ENCODE assay signal across 20 cellular contexts in genomic region chr11:1480191-1480554, GRCh38. TPM values are rescaled to one million over a fixed set of nuclear protein-coding genes. Genes with fewer than 3 reads are reported as not detected.
DNase-seq lines count a peak whose midpoint lies in the region; ATAC-seq and TF ChIP-seq lines count a peak whose summit lies in the region.
"Had no signal": no experiment of that assay in that cellular context is flagged by ENCODE, and none has a peak within 500 bp of the region (broad histone marks: within the 10 kb centered on the region; RNA-seq: fewer than 3 reads in every experiment).

No MANE protein-coding gene starts in this region.

- no peak for TF ChIP-seq EP300 in esophagus muscularis mucosa (IDR thresholded peaks at IDR 0.05)

- no peak for ATAC-seq in thoracic aorta (ENCODE audit: insufficient number of reproducible peaks, low FRiP score, low read depth)
- ATAC-seq in HG02798 (IDR thresholded peaks at IDR 0.05; ENCODE audit: poor library complexity, unreplicated experiment) = no peak
- no peak for ATAC-seq in Right ventricle myocardium superior (ENCODE audit: poor library complexity)
- ATAC-seq: CD8-positive, alpha-beta T cell; GM12878; HCT116 had no signal

- POLR2A ChIA-PET in RWPE1 (lab: Yijun Ruan, JAX; ENCODE audit: low non-redundant PET) = interaction anchor here (0.6 kb wide), 1 partner anchor 149 kb away, joined by 4 read pairs; no protein-coding TSS in a partner anchor

- H2AFZ ChIP-seq in osteoblast (ENCODE audit: low read length) = no peak overlapping the region

- peaks cover 19% of the 10 kb centered on the region for H3K79me2 ChIP-seq in osteoblast (ENCODE audit: insufficient read depth, low read length)

- intact Hi-C loops in esophagus muscularis mucosa (cut with DNase I) (no loop called here), Right ventricle myocardium superior (cut with DNase I) (no loop called here)

- H3K4me1 ChIP-seq in esophagus muscularis mucosa (peaks cover 63 to 81% (median 75%) of the 10 kb centered on the region in 4 donors), osteoblast (ENCODE audit: insufficient read depth, low read length) (no peaks in the 10 kb centered on the region), thoracic aorta (ENCODE audit: control insufficient read depth in 1 of 2, low read depth in 2 of 2) (peaks cover 50 to 67% of the 10 kb centered on the region in 2 donors)

- TF ChIP-seq CTCF in RWPE1 (conservative IDR thresholded peaks at IDR 0.05; ENCODE audit: low read depth) (no peak), esophagus muscularis mucosa (IDR thresholded peaks at IDR 0.05) (no peak), osteoblast (IDR thresholded peaks at IDR 0.05; ENCODE audit: extremely low read depth, low read depth, low read length) (no peak), thoracic aorta (IDR thresholded peaks at IDR 0.05) (no peak)

- CTCF ChIA-PET in RWPE1 (lab: Yijun Ruan, JAX) = interaction anchor here (0.6 kb wide), 3 partner anchors 19 to 512 kb away, joined by 3 to 4 read pairs (median 4); no protein-coding TSS in a partner anchor

- H4K20me1 ChIP-seq in osteoblast (ENCODE audit: insufficient read depth, low read length) = peaks cover 31% of the 10 kb centered on the region

- no peak for TF ChIP-seq POLR2A in esophagus muscularis mucosa (IDR thresholded peaks at IDR 0.05; ENCODE audit: low read depth)

- H3K9me3 ChIP-seq in esophagus muscularis mucosa = no peaks in the 10 kb centered on the region
- H3K9me3 ChIP-seq in osteoblast (ENCODE audit: low read depth, low read length) = no peaks in the 10 kb centered on the region
- H3K9me3 ChIP-seq in thoracic aorta = no peaks in the 10 kb centered on the region
- H3K9me3 ChIP-seq: BLaER1 had no signal

- 0 out of 2 replicates have a peak overlapping the region, but pooled peaks have one; percentile 26 for H3K27ac ChIP-seq in RWPE1
- peak overlapping the region; percentile 89 to 96 (median 92) for H3K27ac ChIP-seq in esophagus muscularis mucosa (replicated peaks in 1 of 4)
- H3K27ac ChIP-seq in osteoblast (ENCODE audit: low read depth, low read length) = no peak overlapping the region
- H3K27ac ChIP-seq in thoracic aorta = peak overlapping the region; percentile 96 to 99
- H3K27ac ChIP-seq: BLaER1 had no signal

- peaks cover 29 to 58% (median 55%) of the 10 kb centered on the region in 4 donors for H3K36me3 ChIP-seq in esophagus muscularis mucosa
- peaks cover 15% of the 10 kb centered on the region for H3K36me3 ChIP-seq in osteoblast (ENCODE audit: insufficient read depth, low read length)
- H3K36me3 ChIP-seq in thoracic aorta = peaks cover 51% of the 10 kb centered on the region

- WGBS in esophagus muscularis mucosa = 76% methylated on average over 13 of the region's 13 CpGs

- H3K4me2 ChIP-seq in osteoblast (ENCODE audit: insufficient read depth, low read length) = no peak overlapping the region
- H3K4me2 ChIP-seq: BLaER1 had no signal

- DNase-seq in RWPE1 (ENCODE audit: low spot score) (no peak), esophagus muscularis mucosa (ENCODE audit: extremely low spot score) (no peak), osteoblast (ENCODE audit: insufficient read length, low spot score, missing footprints) (peak; percentile 86), thoracic aorta (ENCODE audit: low spot score) (no peak), GF-D8 (lab: John Stamatoyannopoulos, UW) (no peak), epidermal melanocyte (ENCODE audit: insufficient read length, low spot score) (no peak), Right ventricle myocardium superior (no peak)
- DNase-seq: Calu3, GOT3, KBM-7, NCI-H1105, NCI-H510A, NCI-H774, OCI-M1, SHP77 treated with DMSO at 0.1 percent for 48 hours had no signal

- H3K27me3 ChIP-seq in esophagus muscularis mucosa (no peaks in the 10 kb centered on the region), osteoblast (ENCODE audit: insufficient read depth, low read length) (no peaks in the 10 kb centered on the region), thoracic aorta (replicated peaks; ENCODE audit: insufficient read depth) (no peaks in the 10 kb centered on the region)
- H3K27me3 ChIP-seq: BLaER1 had no signal

- H3K4me3 ChIP-seq in esophagus muscularis mucosa (no peak overlapping the region), osteoblast (ENCODE audit: insufficient read depth, low read length) (no peak overlapping the region), thoracic aorta (no peak overlapping the region)
- H3K4me3 ChIP-seq: BLaER1, GM12878 had no signal

RNA-seq across cellular contexts. Expression of gene MOB2, which starts 6.4 kb away (rescaled TPM):
- total RNA-seq in esophagus muscularis mucosa (100 to 1,000 TPM in 2 of 4 donors, 10 to 100 TPM in 2; 66.6 to 115 (median 89.5) TPM), osteoblast (28.2 and 29.8 TPM in 2 replicates), thoracic aorta (10 to 100 TPM; 31.4 to 87.7 TPM), Right ventricle myocardium superior (46.1 TPM)
